In genomic region chr11:64331569-64332371, GRCh38 we compare ENCODE assay signal across 8 cellular contexts. TPM values are rescaled to one million over a fixed set of nuclear protein-coding genes. Genes with fewer than 3 reads are reported as not detected.
A peak's percentile ranks its signal among the peaks of the same experiment; 100 is the strongest.
DNase-seq lines count a peak whose midpoint lies in the region; ATAC-seq and TF ChIP-seq lines count a peak whose summit lies in the region.

No MANE protein-coding gene starts in this region.

- peak; percentile 47 for ATAC-seq in GM18907 (IDR thresholded peaks at IDR 0.05; ENCODE audit: unreplicated experiment)
- peak; percentile 78 to 93 (median 88) for ATAC-seq in T-cell (replicated peaks in 1 of 4)

- H3K4me1 ChIP-seq in adipocyte (ENCODE audit: control insufficient read depth, insufficient read depth, low read length): peaks cover 29% of the 10 kb centered on the region

- H3K9me3 Mint-ChIP-seq in T-cell: no peaks in the 10 kb centered on the region

- peak; percentile 63 for TF ChIP-seq RAD21 in Ishikawa (IDR thresholded peaks at IDR 0.05; ENCODE audit: low read depth)

- H3K36me3 ChIP-seq in adipocyte (ENCODE audit: control insufficient read depth, insufficient read depth, low read length, severe bottlenecking): no peaks in the 10 kb centered on the region

- TF ChIP-seq CTCF in AG10803 (conservative IDR thresholded peaks at IDR 0.05; ENCODE audit: low read length): peak; percentile 64

- no peak overlapping the region for H3K4me3 Mint-ChIP-seq in T-cell

- H3K36me3 Mint-ChIP-seq in T-cell: peaks cover 2% of the 10 kb centered on the region

- H3K27ac Mint-ChIP-seq in T-cell: peak overlapping the region; percentile 4 to 21

- H3K27me3 ChIP-seq in adipocyte (replicated peaks; ENCODE audit: control insufficient read depth, insufficient read depth, low read length): no peaks in the 10 kb centered on the region

- H3K4me3 ChIP-seq in AG10803 (ENCODE audit: low read length): no peak overlapping the region
- no peak overlapping the region for H3K4me3 ChIP-seq in adipocyte (ENCODE audit: low read length)

- CTCF ChIA-PET in T-cell (lab: Charles Lee): interaction anchor here (0.6 to 2.7 kb wide), 6 partner anchors 12 to 147 kb away, joined by 3 to 41 read pairs (median 4); partner anchors contain the start of genes PRDX5 (in 2 of the 2) and TRMT112 (in 1 of the 2)

- DNase-seq in AG10803 (ENCODE audit: low read depth) (peak; percentile 90), T-cell (peak in 33 of 34 experiments; percentile 40 to 76 (median 62)), adipocyte (ENCODE audit: low read depth) (peak; percentile 81), iPS-NIHi7 (ENCODE audit: extremely low spot score) (peak; percentile 66), NCI-H187 (lab: John Stamatoyannopoulos, UW) (no peak)
- DNase-seq in stimulated activated CD4-positive, alpha-beta T cell treated with anti-CD3 and anti-CD28 coated beads, Interleukin-2, amount 100 ng/mL, for 48 hours: peak; percentile 67 to 69

- peaks cover 8 to 16% (median 8%) of the 10 kb centered on the region in 3 donors for H3K4me1 Mint-ChIP-seq in T-cell

- POLR2A ChIA-PET in T-cell (lab: Charles Lee): interaction anchor here in 1 of 2 donors (0.7 kb wide), 1 partner anchor 14 kb away, joined by 3 read pairs; the partner anchor contains the start of gene PRDX5

- H3K9me3 ChIP-seq in adipocyte (ENCODE audit: control insufficient read depth, low read length): no peaks in the 10 kb centered on the region

- H3K27me3 Mint-ChIP-seq in T-cell: no peaks in the 10 kb centered on the region

- no peak overlapping the region for H3K9ac ChIP-seq in adipocyte (ENCODE audit: low read length)

- no peak for TF ChIP-seq EP300 in Ishikawa (IDR thresholded peaks at IDR 0.05; ENCODE audit: borderline replicate concordance)

TF ChIP-seq in Ishikawa, 13 proteins besides CTCF, POLR2A, EP300 and RAD21:
- TF ChIP-seq TCF12 (IDR thresholded peaks at IDR 0.05; ENCODE audit: low read depth) (peak; percentile 81), ZBTB7A (IDR thresholded peaks at IDR 0.05; ENCODE audit: low read depth) (peak; percentile 71), USF1 (IDR thresholded peaks at IDR 0.05) (peak; percentile 25; the same call in 1 of the 2 replicates), TAF1 (IDR thresholded peaks at IDR 0.05; ENCODE audit: low read depth) (no peak), FOXM1 (IDR thresholded peaks at IDR 0.05; ENCODE audit: borderline replicate concordance, low read depth) (no peak), YY1 (IDR thresholded peaks at IDR 0.05; ENCODE audit: low read depth) (no peak), CEBPB (IDR thresholded peaks at IDR 0.05) (no peak), EGR1 (IDR thresholded peaks at IDR 0.05) (no peak), TEAD4 (IDR thresholded peaks at IDR 0.05) (no peak), CREB1 (IDR thresholded peaks at IDR 0.05; ENCODE audit: low read depth) (no peak), NFIC (IDR thresholded peaks at IDR 0.05) (peak; percentile 83)
- TF ChIP-seq, protein P1, sequence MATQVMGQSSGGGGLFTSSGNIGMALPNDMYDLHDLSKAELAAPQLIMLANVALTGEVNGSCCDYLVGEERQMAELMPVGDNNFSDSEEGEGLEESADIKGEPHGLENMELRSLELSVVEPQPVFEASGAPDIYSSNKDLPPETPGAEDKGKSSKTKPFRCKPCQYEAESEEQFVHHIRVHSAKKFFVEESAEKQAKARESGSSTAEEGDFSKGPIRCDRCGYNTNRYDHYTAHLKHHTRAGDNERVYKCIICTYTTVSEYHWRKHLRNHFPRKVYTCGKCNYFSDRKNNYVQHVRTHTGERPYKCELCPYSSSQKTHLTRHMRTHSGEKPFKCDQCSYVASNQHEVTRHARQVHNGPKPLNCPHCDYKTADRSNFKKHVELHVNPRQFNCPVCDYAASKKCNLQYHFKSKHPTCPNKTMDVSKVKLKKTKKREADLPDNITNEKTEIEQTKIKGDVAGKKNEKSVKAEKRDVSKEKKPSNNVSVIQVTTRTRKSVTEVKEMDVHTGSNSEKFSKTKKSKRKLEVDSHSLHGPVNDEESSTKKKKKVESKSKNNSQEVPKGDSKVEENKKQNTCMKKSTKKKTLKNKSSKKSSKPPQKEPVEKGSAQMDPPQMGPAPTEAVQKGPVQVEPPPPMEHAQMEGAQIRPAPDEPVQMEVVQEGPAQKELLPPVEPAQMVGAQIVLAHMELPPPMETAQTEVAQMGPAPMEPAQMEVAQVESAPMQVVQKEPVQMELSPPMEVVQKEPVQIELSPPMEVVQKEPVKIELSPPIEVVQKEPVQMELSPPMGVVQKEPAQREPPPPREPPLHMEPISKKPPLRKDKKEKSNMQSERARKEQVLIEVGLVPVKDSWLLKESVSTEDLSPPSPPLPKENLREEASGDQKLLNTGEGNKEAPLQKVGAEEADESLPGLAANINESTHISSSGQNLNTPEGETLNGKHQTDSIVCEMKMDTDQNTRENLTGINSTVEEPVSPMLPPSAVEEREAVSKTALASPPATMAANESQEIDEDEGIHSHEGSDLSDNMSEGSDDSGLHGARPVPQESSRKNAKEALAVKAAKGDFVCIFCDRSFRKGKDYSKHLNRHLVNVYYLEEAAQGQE (IDR thresholded peaks at IDR 0.05; ENCODE audit: low read depth): no peak
- TF ChIP-seq, protein P2, sequence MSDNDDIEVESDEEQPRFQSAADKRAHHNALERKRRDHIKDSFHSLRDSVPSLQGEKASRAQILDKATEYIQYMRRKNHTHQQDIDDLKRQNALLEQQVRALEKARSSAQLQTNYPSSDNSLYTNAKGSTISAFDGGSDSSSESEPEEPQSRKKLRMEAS (IDR thresholded peaks at IDR 0.05): peak; percentile 31

RNA-seq across cellular contexts. Expression of gene CCDC88B, which starts 8.2 kb away (rescaled TPM):
- 100 to 1,000 TPM; 132 to 144 (median 133) TPM for total RNA-seq in T-cell

RNA-seq across cellular contexts. Expression of gene PRDX5, which starts 13.8 kb away (rescaled TPM):
- 10 to 100 TPM; 35.8 to 86.7 (median 71.7) TPM for total RNA-seq in T-cell

RNA-seq across cellular contexts. Expression of gene TRMT112, which starts 14.4 kb away (rescaled TPM):
- total RNA-seq in T-cell: 100 to 1,000 TPM; 104 to 177 (median 151) TPM

RNA-seq across cellular contexts. Expression of gene ESRRA, which starts 26.4 kb away (rescaled TPM):
- total RNA-seq in T-cell: 10 to 100 TPM; 20.2 to 43.1 (median 39.7) TPM

RNA-seq across cellular contexts. Expression of gene RPS6KA4, which starts 27.2 kb away (rescaled TPM):
- total RNA-seq in T-cell: 10 to 100 TPM; 16.5 to 48.7 (median 43.7) TPM

Comparison
In these comparisons a context has a peak if more than half of its experiments do, and no peak if none do; other contexts are left out.
1. DNase-seq: peak in AG10803 (single experiment), T-cell (33 of 34), adipocyte (single experiment), iPS-NIHi7 (single experiment) and stimulated activated CD4-positive, alpha-beta T cell treated with anti-CD3 and anti-CD28 coated beads, Interleukin-2, amount 100 ng/mL, for 48 hours (2 of 2); none in NCI-H187 (0 of 2).